Comparison of ENCODE assay signal across 8 cellular contexts in the genomic region with DNA sequence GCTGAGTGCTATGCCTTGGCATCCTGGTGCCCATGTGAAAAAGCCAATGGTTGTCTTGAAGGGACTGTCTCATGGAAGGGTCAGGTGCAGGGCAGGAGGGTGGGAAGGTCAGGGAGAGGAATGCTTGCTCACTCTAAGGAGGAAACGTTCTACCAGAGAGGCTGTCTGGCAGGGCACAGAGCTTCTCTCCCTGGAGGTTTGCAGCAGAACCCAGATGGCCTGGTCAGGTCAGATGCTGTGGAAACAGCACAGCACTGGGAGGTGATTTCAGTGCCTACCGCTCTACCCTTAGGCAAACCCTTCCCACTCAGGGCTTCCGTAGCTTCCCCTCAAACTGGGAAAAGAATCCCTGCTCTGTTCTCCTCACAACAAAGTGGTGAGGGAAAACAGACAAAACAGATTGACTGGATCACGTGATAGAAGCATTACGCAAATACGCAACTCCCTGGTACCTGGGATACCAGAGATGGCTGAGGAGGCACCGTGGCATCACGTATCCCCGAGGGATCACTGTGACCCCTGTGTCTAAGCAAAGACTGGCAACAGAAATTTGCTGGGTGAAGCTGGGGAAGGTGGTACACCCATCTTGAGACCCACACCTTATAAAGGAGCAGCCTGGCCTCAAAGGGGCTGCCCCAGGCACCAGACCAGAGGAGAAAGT. TPM values are rescaled to one million over a fixed set of nuclear protein-coding genes. Genes with fewer than 3 reads are reported as not detected.
DNase-seq lines count a peak whose midpoint lies in the region; ATAC-seq and TF ChIP-seq lines count a peak whose summit lies in the region.

No MANE protein-coding gene starts in this region.

- WGBS in heart left ventricle, 4 donors: 59 to 78% (median 65%) methylated on average over 9 of the region's 9 CpGs
- no CpG with 5 or more reads among the region's 9 CpGs for WGBS in mesendoderm (ENCODE audit: extremely low coverage, insufficient coverage, low lambda C conversion rate)
- 74% methylated on average over 9 of the region's 9 CpGs for WGBS in urinary bladder

- H3K18ac ChIP-seq in mesendoderm (ENCODE audit: low read length): no peak overlapping the region

- DNase-seq in heart left ventricle (peak in 1 of 5 donors; percentile 17), Right ventricle myocardium superior (no peak), amniotic epithelial cell (ENCODE audit: low read depth) (peak; percentile 50), mesendoderm (no peak), NCI-H1694 treated with DMSO at 0.1 percent for 48 hours (lab: John Stamatoyannopoulos, UW) (no peak), NCI-H524 treated with DMSO at 0.1 percent for 48 hours (lab: John Stamatoyannopoulos, UW) (no peak)

- H3K27ac ChIP-seq in heart left ventricle (peak overlapping the region in 9 of 12 donors; percentile 11 to 100 (median 98)), mesendoderm (ENCODE audit: low read depth, low read length) (no peak overlapping the region), urinary bladder (ENCODE audit: low read depth) (peak overlapping the region; percentile 31)

- H3K36me3 ChIP-seq in heart left ventricle (peaks cover 0 to 27% (median 0%) of the 10 kb centered on the region in 9 donors), mesendoderm (ENCODE audit: control insufficient read depth, insufficient read depth, low read length) (no peaks in the 10 kb centered on the region), urinary bladder (ENCODE audit: insufficient read depth) (no peaks in the 10 kb centered on the region)

- H2BK15ac ChIP-seq in mesendoderm (replicated peaks; ENCODE audit: low read depth): no peak overlapping the region

- peaks cover 16% of the 10 kb centered on the region for H3K79me2 ChIP-seq in mesendoderm (ENCODE audit: control insufficient read depth, insufficient read depth, low read length)

- TF ChIP-seq CTCF in heart left ventricle (IDR thresholded peaks at IDR 0.05): no peak

- no peak overlapping the region for H2BK5ac ChIP-seq in mesendoderm (ENCODE audit: low read length)

- H3K79me1 ChIP-seq in mesendoderm (ENCODE audit: low read length): peaks cover 28% of the 10 kb centered on the region

- H3K9ac ChIP-seq in mesendoderm (ENCODE audit: low read length): no peak overlapping the region

- H3K4me2 ChIP-seq in mesendoderm (ENCODE audit: low read length): no peak overlapping the region

- no peak overlapping the region for H4K8ac ChIP-seq in mesendoderm (ENCODE audit: low read depth, low read length)

- H3K23ac ChIP-seq in mesendoderm (ENCODE audit: low read length): no peak overlapping the region

- no peak overlapping the region for H3K4ac ChIP-seq in mesendoderm (ENCODE audit: low read depth, low read length)

- no peak for TF ChIP-seq POLR2A in heart left ventricle (IDR thresholded peaks at IDR 0.05)

- H3K27me3 ChIP-seq in heart left ventricle (no peaks in the 10 kb centered on the region), mesendoderm (ENCODE audit: insufficient read depth, low read length, poor library complexity) (no peaks in the 10 kb centered on the region)

- no peaks in the 10 kb centered on the region for H3K9me3 ChIP-seq in heart left ventricle

- no peak overlapping the region for H2AK5ac ChIP-seq in mesendoderm (ENCODE audit: low read length)

- H4K5ac ChIP-seq in mesendoderm (ENCODE audit: low read length): no peak overlapping the region

- no peak overlapping the region for H2BK120ac ChIP-seq in mesendoderm (ENCODE audit: low read depth, low read length)

- H3K56ac ChIP-seq in mesendoderm (ENCODE audit: low read length): peak overlapping the region; percentile 6

- ATAC-seq in heart left ventricle (no peak), Right ventricle myocardium superior (ENCODE audit: poor library complexity) (no peak), HG03280 (IDR thresholded peaks at IDR 0.05; ENCODE audit: unreplicated experiment) (no peak)

- intact Hi-C loops in heart left ventricle (cut with DNase I) (loop anchor here in 4 of 10 donors (5.0 to 10.0 kb wide), 4 partner anchors 56 to 438 kb away; partner anchors contain the start of genes BTNL9 (in 1 of the 4), RACK1 (in 1 of the 4) and ZFP62 (in 1 of the 4)), Right ventricle myocardium superior (cut with DNase I) (no loop called here)

- H3K4me1 ChIP-seq in heart left ventricle: peaks cover 9 to 82% (median 56%) of the 10 kb centered on the region in 12 donors
- H3K4me1 ChIP-seq in mesendoderm (ENCODE audit: control insufficient read depth, low read depth, low read length): peaks cover 13% of the 10 kb centered on the region
- no peaks in the 10 kb centered on the region for H3K4me1 ChIP-seq in urinary bladder (ENCODE audit: insufficient read depth)

- H3K4me3 ChIP-seq in heart left ventricle (peak overlapping the region in 2 of 12 donors; percentile 64 to 77), mesendoderm (ENCODE audit: low read length) (no peak overlapping the region), urinary bladder (ENCODE audit: low read depth, low read length) (no peak overlapping the region)

RNA-seq across cellular contexts. Expression of gene MGAT1, which starts 3.9 kb away (rescaled TPM):
- total RNA-seq in heart left ventricle (100 to 1,000 TPM in 3 of 9 donors, 10 to 100 TPM in 6; 50.9 to 162 (median 83.5) TPM), Right ventricle myocardium superior (66.2 TPM), urinary bladder (50.6 TPM)
- polyA plus RNA-seq in heart left ventricle (100 to 1,000 TPM in 1 of 2 donors, 10 to 100 TPM in 1; 64.5 to 199 TPM), urinary bladder (179 TPM)
- polyA plus RNA-seq in mesendoderm (2013, experiment 1 of 2): 40.4 TPM
- 40.6 TPM for polyA plus RNA-seq in mesendoderm (2013, experiment 2 of 2)

RNA-seq across cellular contexts. Expression of gene ZFP62, which starts 54.6 kb away (rescaled TPM):
- total RNA-seq in heart left ventricle (10 to 100 TPM in 8 of 9 donors, 1 to 10 TPM in 1; 9.4 to 18.6 (median 13.8) TPM), Right ventricle myocardium superior (16.6 TPM), urinary bladder (32.6 TPM)
- polyA plus RNA-seq in heart left ventricle (10 to 100 TPM; 10.6 to 13.6 TPM), urinary bladder (17.4 TPM)
- polyA plus RNA-seq in mesendoderm (2013, experiment 1 of 2): 18.0 TPM
- 18.4 TPM for polyA plus RNA-seq in mesendoderm (2013, experiment 2 of 2)
